8 cellular contexts compared by ENCODE assay signal in the genomic region with DNA sequence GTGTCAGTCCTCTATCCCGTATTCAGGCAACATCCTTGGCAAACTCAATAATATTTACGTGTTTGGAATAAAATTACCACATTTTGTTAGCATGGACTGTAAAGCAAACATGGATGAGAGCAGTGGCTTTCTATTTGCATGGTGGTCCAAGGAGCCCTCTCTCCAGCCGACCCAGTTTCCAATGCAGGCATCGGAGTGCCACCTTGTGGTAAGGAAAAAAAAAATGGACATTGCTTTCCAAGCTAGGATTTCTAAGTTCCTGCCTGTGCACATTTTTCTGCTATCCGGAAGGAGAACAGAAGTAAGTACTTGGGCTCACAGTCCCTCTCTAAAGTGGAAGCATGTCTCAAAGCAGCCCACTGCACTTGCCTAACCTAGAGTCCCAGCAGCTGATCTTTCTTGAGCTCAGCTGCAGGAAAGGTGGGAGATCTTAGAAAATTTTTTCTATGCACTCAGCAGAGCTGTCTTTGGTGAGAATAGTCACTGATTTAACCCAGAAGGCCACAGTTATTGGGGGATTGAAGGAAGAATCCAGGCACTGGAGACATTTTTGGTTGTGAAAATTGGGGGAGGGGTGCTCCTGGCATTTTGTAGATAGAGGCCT. TPM values are rescaled to one million over a fixed set of nuclear protein-coding genes. Genes with fewer than 3 reads are reported as not detected.
DNase-seq lines count a peak whose midpoint lies in the region; ATAC-seq, FAIRE-seq and TF ChIP-seq lines count a peak whose summit lies in the region.

No MANE protein-coding gene starts in this region.

- peaks cover 8% of the 10 kb centered on the region for H3K27me3 Mint-ChIP-seq in astrocyte (ENCODE audit: low read depth, unreplicated experiment)

- no peak overlapping the region for H3K18ac ChIP-seq in mesenchymal stem cell (ENCODE audit: low read depth in 1 of 2, low read length in 2 of 2)

- no peak overlapping the region for H4K8ac ChIP-seq in mesenchymal stem cell (ENCODE audit: low read length)

- WGBS in mesenchymal stem cell, result 20% methylated on average over 4 of the region's 5 CpGs

- TF ChIP-seq CTCF in astrocyte (IDR thresholded peaks at IDR 0.05; ENCODE audit: insufficient read depth, low read depth, low read length), result peak; percentile 33

- H3K27me3 ChIP-seq in astrocyte (ENCODE audit: insufficient read depth, low read length) (no peaks in the 10 kb centered on the region), mesenchymal stem cell (ENCODE audit: control insufficient read depth in 1 of 2, insufficient read depth in 1 of 2, low read length in 2 of 2) (peaks cover 3 to 21% of the 10 kb centered on the region in 2 experiments)

- H3K9me3 Mint-ChIP-seq in astrocyte (ENCODE audit: unreplicated experiment), result no peaks in the 10 kb centered on the region

- H3K79me2 ChIP-seq in astrocyte (ENCODE audit: insufficient read depth, low read length), result no peaks in the 10 kb centered on the region

- no peak overlapping the region for H2BK12ac ChIP-seq in mesenchymal stem cell (ENCODE audit: low read length in 2 of 2)

- H2BK15ac ChIP-seq in mesenchymal stem cell (ENCODE audit: low read depth, poor library complexity, severe bottlenecking), result no peak overlapping the region

- H3K14ac ChIP-seq in mesenchymal stem cell (ENCODE audit: low read length in 2 of 2), result no peak overlapping the region

- H2AK5ac ChIP-seq in mesenchymal stem cell (ENCODE audit: low read length, severe bottlenecking), result no peak overlapping the region

- H3K4me3 ChIP-seq in astrocyte (ENCODE audit: insufficient read depth, low read depth, low read length) (no peak overlapping the region), mesenchymal stem cell (ENCODE audit: insufficient read depth in 1 of 2, low read depth in 1 of 2, low read length in 2 of 2) (no peak overlapping the region)

- H3K36me3 ChIP-seq in astrocyte (ENCODE audit: insufficient read depth, low read length) (no peaks in the 10 kb centered on the region), mesenchymal stem cell (ENCODE audit: control insufficient read depth in 1 of 2, insufficient read depth in 2 of 2, low read depth in 1 of 2, low read length in 2 of 2) (no peaks in the 10 kb centered on the region)

- H3K4ac ChIP-seq in mesenchymal stem cell (ENCODE audit: low read depth in 1 of 2, low read length in 2 of 2), result no peak overlapping the region

- no peaks in the 10 kb centered on the region for H3K36me3 Mint-ChIP-seq in astrocyte (ENCODE audit: low read depth, unreplicated experiment)

- H3K27ac Mint-ChIP-seq in astrocyte (ENCODE audit: unreplicated experiment), result no peak overlapping the region

- H2BK5ac ChIP-seq in mesenchymal stem cell (ENCODE audit: low read depth, low read length, poor library complexity, severe bottlenecking), result no peak overlapping the region

- ATAC-seq in HG02840 (IDR thresholded peaks at IDR 0.05; ENCODE audit: low FRiP score, unreplicated experiment), result no peak

- H2AFZ ChIP-seq in astrocyte (ENCODE audit: low read depth, low read length) (no peak overlapping the region), mesenchymal stem cell (ENCODE audit: low read depth, low read length) (no peak overlapping the region)

- H3K27ac ChIP-seq in astrocyte (ENCODE audit: low read depth, low read length), result no peak overlapping the region
- H3K27ac ChIP-seq in mesenchymal stem cell (ENCODE audit: low read length, poor library complexity, severe bottlenecking), result no peak overlapping the region

- H3K23ac ChIP-seq in mesenchymal stem cell (ENCODE audit: low read length in 2 of 2), result no peak overlapping the region

- H3K4me1 Mint-ChIP-seq in astrocyte (ENCODE audit: low read depth, unreplicated experiment), result no peaks in the 10 kb centered on the region

- no peak overlapping the region for H3K4me3 Mint-ChIP-seq in astrocyte (ENCODE audit: unreplicated experiment)

- H3K9ac ChIP-seq in astrocyte (ENCODE audit: low read length) (no peak overlapping the region), mesenchymal stem cell (ENCODE audit: low read length) (no peak overlapping the region)

- no peak for FAIRE-seq in astrocyte (lab: Jason Lieb, UNC)

- no peak overlapping the region for H2BK120ac ChIP-seq in mesenchymal stem cell (ENCODE audit: low read depth, low read length)

- H4K20me1 ChIP-seq in astrocyte (ENCODE audit: insufficient read depth, low read length), result no peaks in the 10 kb centered on the region

- H3K79me1 ChIP-seq in mesenchymal stem cell (replicated peaks; ENCODE audit: low read length, poor library complexity, severe bottlenecking), result no peaks in the 10 kb centered on the region

- H3K4me1 ChIP-seq in astrocyte (ENCODE audit: insufficient read depth, low read length) (no peaks in the 10 kb centered on the region), mesenchymal stem cell (ENCODE audit: control insufficient read depth, insufficient read depth, low read depth, low read length) (no peaks in the 10 kb centered on the region)

- H3K9me3 ChIP-seq in astrocyte (ENCODE audit: insufficient read depth, low read depth, low read length) (no peaks in the 10 kb centered on the region), mesenchymal stem cell (ENCODE audit: control insufficient read depth, low read length) (no peaks in the 10 kb centered on the region)

- DNase-seq in EH (ENCODE audit: low read depth) (peak; percentile 20), M059J (ENCODE audit: low read depth) (peak; percentile 5), astrocyte (ENCODE audit: low read depth) (no peak), mesenchymal stem cell (peak; percentile 6), cerebellum (ENCODE audit: low spot score) (no peak), GDM1 (lab: John Stamatoyannopoulos, UW) (no peak)
- no peak for DNase-seq in activated CD4-positive, CD25-positive, alpha-beta regulatory T cell treated with anti-CD3 and anti-CD28 coated beads, Interleukin-2, amount 50 U/mL, for 72 hours

- no peak overlapping the region for H4K91ac ChIP-seq in mesenchymal stem cell (ENCODE audit: low read length)

- H3K4me2 ChIP-seq in astrocyte (ENCODE audit: low read length) (no peak overlapping the region), mesenchymal stem cell (ENCODE audit: low read length, poor library complexity, severe bottlenecking) (no peak overlapping the region)

RNA-seq across cellular contexts. Expression of gene ERCC4, which starts 46.0 kb away (rescaled TPM):
- total RNA-seq in M059J (2014; rRNA removed; shearing (Covaris generic)), result 9.7 and 11.9 TPM in 2 replicates
- total RNA-seq in astrocyte (13.9 and 15.6 TPM in 2 replicates), cerebellum (15.5 TPM)
- polyA plus RNA-seq in mesenchymal stem cell (2013, experiment 1 of 2), result 5.7 TPM
- 5.2 TPM for polyA plus RNA-seq in mesenchymal stem cell (2013, experiment 2 of 2)

Comparison
In these comparisons a context has a peak if more than half of its experiments do, and no peak if none do; other contexts are left out.
1. DNase-seq: peak in EH (single experiment), M059J (single experiment) and mesenchymal stem cell (single experiment); none in astrocyte (single experiment), activated CD4-positive, CD25-positive, alpha-beta regulatory T cell treated with anti-CD3 and anti-CD28 coated beads, Interleukin-2, amount 50 U/mL, for 72 hours (single experiment), cerebellum (single experiment) and GDM1 (single experiment).